ENCODE assay signal across 1 cellular context in the genomic region with DNA sequence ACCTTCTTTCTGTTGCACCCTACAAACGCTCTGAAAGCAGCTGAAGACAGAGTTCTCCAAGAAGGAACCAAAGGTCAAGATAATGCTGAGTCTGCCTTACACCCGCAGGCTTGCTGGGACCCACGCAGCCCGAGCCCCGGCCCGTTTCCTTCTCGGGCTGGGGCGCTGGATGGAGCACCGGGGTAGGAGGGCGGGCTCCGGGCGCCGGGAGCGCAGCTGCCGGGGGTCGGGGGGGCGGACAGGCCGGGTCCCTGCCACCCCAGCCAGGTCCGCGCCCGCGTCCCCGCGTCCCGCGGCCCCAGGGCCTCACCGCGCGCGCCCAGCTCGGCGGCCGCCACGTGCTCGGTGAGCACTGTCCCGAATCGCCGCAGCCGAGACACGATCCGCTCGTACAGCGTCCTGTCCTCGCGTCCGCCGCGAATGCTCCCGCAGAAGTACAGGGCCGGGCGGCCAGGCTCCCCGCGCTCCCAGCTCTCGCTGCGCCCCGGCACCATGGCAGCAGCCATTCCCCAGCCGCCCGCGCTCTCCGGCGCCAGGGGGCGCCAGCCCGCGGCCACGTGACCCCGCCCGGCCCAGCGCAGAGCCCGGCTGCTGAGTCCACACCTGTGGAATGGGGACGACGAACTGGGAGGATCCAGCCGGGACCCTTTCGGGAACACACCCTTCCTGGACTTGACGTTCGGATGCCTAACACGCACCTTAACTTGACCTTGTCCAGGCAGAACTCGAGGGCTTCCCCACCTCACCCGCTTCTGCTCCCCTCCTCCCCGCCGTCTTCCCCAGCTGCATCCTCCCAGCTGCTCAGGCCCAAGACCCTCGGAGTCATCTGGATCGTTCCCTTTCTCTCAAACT.
TF ChIP-seq lines count a peak whose summit lies in the region.

A gene with protein sequence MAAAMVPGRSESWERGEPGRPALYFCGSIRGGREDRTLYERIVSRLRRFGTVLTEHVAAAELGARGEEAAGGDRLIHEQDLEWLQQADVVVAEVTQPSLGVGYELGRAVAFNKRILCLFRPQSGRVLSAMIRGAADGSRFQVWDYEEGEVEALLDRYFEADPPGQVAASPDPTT (minus strand): TSS at position 531 of the 852 bp plus-strand sequence. CDS start 25 bp downstream, at position 506.

TF ChIP-seq in K562, 482 proteins besides CTCF, POLR2A, EP300 and RAD21 (continued from another document and continues in another):
- TF ChIP-seq NONO (IDR thresholded peaks at IDR 0.05; ENCODE audit: low read depth in 2 of 2, low read length in 1 of 2) (peak; percentile 77 to 78; a peak in 3 of 4 replicates), PYGO2 (tag; IDR thresholded peaks at IDR 0.05) (no peak), NELFE (IDR thresholded peaks at IDR 0.05; ENCODE audit: insufficient read depth, insufficient read length) (no peak), MTA1 (IDR thresholded peaks at IDR 0.05; ENCODE audit: borderline replicate concordance) (no peak), ZNF274 (IDR thresholded peaks at IDR 0.05; ENCODE audit: borderline replicate concordance, low read depth, low read length) (no peak; the same call in 1 of the 2 replicates), ZNF589 (CRISPR knock-in tag; IDR thresholded peaks at IDR 0.05; ENCODE audit: low read depth) (peak; percentile 82), ATF7 (IDR thresholded peaks at IDR 0.05) (peak; percentile 75), NFATC3 (IDR thresholded peaks at IDR 0.05) (no peak), SREBF1 (IDR thresholded peaks at IDR 0.05; ENCODE audit: borderline replicate concordance, low read depth, low read length) (0 out of 2 replicates have a peak, but pooled peaks have one; percentile 22), XRCC3 (IDR thresholded peaks at IDR 0.05) (no peak), CREB1 (IDR thresholded peaks at IDR 0.05) (peak; percentile 29; the same call in 1 of the 2 replicates), CREB1 (CRISPR knock-in tag; IDR thresholded peaks at IDR 0.05) (peak; percentile 75), HMGN3 (IDR thresholded peaks at IDR 0.05; ENCODE audit: borderline replicate concordance, extremely low read depth, insufficient read length, low read depth, low read length) (peak; percentile 63), U2AF1 (optimal IDR thresholded peaks at IDR 0.05; ENCODE audit: low read depth, low read length) (peak; percentile 99), ILF3 (IDR thresholded peaks at IDR 0.05; ENCODE audit: borderline replicate concordance) (peak; percentile 97), RCOR1 (IDR thresholded peaks at IDR 0.05; ENCODE audit: borderline replicate concordance in 1 of 2, low read depth in 2 of 2, low read length in 2 of 2) (0 out of 4 replicates have a peak, but pooled peaks of 1 of the 2 experiments have one; percentile 26), HNRNPK (IDR thresholded peaks at IDR 0.05; ENCODE audit: low read depth, low read length, poor library complexity, severe bottlenecking) (no peak), TCF3 (CRISPR knock-in tag; IDR thresholded peaks at IDR 0.05) (peak; percentile 50; the same call in 1 of the 2 replicates), CBFB (CRISPR knock-in tag; IDR thresholded peaks at IDR 0.05) (no peak; the same call in 1 of the 2 replicates), ZNF23 (CRISPR knock-in tag; IDR thresholded peaks at IDR 0.05) (no peak)
- TF ChIP-seq, protein P1, sequence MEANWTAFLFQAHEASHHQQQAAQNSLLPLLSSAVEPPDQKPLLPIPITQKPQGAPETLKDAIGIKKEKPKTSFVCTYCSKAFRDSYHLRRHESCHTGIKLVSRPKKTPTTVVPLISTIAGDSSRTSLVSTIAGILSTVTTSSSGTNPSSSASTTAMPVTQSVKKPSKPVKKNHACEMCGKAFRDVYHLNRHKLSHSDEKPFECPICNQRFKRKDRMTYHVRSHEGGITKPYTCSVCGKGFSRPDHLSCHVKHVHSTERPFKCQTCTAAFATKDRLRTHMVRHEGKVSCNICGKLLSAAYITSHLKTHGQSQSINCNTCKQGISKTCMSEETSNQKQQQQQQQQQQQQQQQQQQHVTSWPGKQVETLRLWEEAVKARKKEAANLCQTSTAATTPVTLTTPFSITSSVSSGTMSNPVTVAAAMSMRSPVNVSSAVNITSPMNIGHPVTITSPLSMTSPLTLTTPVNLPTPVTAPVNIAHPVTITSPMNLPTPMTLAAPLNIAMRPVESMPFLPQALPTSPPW (CRISPR knock-in tag; IDR thresholded peaks at IDR 0.05), result peak; percentile 62; the same call in 1 of the 2 replicates
- TF ChIP-seq, protein P2, sequence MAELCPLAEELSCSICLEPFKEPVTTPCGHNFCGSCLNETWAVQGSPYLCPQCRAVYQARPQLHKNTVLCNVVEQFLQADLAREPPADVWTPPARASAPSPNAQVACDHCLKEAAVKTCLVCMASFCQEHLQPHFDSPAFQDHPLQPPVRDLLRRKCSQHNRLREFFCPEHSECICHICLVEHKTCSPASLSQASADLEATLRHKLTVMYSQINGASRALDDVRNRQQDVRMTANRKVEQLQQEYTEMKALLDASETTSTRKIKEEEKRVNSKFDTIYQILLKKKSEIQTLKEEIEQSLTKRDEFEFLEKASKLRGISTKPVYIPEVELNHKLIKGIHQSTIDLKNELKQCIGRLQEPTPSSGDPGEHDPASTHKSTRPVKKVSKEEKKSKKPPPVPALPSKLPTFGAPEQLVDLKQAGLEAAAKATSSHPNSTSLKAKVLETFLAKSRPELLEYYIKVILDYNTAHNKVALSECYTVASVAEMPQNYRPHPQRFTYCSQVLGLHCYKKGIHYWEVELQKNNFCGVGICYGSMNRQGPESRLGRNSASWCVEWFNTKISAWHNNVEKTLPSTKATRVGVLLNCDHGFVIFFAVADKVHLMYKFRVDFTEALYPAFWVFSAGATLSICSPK (IDR thresholded peaks at IDR 0.05; ENCODE audit: borderline replicate concordance), result no peak
- TF ChIP-seq, protein P3, sequence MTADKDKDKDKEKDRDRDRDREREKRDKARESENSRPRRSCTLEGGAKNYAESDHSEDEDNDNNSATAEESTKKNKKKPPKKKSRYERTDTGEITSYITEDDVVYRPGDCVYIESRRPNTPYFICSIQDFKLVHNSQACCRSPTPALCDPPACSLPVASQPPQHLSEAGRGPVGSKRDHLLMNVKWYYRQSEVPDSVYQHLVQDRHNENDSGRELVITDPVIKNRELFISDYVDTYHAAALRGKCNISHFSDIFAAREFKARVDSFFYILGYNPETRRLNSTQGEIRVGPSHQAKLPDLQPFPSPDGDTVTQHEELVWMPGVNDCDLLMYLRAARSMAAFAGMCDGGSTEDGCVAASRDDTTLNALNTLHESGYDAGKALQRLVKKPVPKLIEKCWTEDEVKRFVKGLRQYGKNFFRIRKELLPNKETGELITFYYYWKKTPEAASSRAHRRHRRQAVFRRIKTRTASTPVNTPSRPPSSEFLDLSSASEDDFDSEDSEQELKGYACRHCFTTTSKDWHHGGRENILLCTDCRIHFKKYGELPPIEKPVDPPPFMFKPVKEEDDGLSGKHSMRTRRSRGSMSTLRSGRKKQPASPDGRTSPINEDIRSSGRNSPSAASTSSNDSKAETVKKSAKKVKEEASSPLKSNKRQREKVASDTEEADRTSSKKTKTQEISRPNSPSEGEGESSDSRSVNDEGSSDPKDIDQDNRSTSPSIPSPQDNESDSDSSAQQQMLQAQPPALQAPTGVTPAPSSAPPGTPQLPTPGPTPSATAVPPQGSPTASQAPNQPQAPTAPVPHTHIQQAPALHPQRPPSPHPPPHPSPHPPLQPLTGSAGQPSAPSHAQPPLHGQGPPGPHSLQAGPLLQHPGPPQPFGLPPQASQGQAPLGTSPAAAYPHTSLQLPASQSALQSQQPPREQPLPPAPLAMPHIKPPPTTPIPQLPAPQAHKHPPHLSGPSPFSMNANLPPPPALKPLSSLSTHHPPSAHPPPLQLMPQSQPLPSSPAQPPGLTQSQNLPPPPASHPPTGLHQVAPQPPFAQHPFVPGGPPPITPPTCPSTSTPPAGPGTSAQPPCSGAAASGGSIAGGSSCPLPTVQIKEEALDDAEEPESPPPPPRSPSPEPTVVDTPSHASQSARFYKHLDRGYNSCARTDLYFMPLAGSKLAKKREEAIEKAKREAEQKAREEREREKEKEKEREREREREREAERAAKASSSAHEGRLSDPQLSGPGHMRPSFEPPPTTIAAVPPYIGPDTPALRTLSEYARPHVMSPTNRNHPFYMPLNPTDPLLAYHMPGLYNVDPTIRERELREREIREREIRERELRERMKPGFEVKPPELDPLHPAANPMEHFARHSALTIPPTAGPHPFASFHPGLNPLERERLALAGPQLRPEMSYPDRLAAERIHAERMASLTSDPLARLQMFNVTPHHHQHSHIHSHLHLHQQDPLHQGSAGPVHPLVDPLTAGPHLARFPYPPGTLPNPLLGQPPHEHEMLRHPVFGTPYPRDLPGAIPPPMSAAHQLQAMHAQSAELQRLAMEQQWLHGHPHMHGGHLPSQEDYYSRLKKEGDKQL (CRISPR knock-in tag; IDR thresholded peaks at IDR 0.05; ENCODE audit: borderline replicate concordance), result 0 out of 2 replicates have a peak, but pooled peaks have one; percentile 78
- TF ChIP-seq, protein P4, sequence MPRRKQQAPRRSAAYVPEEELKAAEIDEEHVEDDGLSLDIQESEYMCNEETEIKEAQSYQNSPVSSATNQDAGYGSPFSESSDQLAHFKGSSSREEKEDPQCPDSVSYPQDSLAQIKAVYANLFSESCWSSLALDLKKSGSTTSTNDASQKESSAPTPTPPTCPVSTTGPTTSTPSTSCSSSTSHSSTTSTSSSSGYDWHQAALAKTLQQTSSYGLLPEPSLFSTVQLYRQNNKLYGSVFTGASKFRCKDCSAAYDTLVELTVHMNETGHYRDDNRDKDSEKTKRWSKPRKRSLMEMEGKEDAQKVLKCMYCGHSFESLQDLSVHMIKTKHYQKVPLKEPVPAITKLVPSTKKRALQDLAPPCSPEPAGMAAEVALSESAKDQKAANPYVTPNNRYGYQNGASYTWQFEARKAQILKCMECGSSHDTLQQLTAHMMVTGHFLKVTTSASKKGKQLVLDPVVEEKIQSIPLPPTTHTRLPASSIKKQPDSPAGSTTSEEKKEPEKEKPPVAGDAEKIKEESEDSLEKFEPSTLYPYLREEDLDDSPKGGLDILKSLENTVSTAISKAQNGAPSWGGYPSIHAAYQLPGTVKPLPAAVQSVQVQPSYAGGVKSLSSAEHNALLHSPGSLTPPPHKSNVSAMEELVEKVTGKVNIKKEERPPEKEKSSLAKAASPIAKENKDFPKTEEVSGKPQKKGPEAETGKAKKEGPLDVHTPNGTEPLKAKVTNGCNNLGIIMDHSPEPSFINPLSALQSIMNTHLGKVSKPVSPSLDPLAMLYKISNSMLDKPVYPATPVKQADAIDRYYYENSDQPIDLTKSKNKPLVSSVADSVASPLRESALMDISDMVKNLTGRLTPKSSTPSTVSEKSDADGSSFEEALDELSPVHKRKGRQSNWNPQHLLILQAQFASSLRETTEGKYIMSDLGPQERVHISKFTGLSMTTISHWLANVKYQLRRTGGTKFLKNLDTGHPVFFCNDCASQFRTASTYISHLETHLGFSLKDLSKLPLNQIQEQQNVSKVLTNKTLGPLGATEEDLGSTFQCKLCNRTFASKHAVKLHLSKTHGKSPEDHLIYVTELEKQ (CRISPR knock-in tag; IDR thresholded peaks at IDR 0.05), result no peak
- TF ChIP-seq, protein P5, sequence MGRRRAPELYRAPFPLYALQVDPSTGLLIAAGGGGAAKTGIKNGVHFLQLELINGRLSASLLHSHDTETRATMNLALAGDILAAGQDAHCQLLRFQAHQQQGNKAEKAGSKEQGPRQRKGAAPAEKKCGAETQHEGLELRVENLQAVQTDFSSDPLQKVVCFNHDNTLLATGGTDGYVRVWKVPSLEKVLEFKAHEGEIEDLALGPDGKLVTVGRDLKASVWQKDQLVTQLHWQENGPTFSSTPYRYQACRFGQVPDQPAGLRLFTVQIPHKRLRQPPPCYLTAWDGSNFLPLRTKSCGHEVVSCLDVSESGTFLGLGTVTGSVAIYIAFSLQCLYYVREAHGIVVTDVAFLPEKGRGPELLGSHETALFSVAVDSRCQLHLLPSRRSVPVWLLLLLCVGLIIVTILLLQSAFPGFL (CRISPR knock-in tag; IDR thresholded peaks at IDR 0.05), result peak; percentile 84; the same call in 1 of the 2 replicates
- TF ChIP-seq, protein P6, sequence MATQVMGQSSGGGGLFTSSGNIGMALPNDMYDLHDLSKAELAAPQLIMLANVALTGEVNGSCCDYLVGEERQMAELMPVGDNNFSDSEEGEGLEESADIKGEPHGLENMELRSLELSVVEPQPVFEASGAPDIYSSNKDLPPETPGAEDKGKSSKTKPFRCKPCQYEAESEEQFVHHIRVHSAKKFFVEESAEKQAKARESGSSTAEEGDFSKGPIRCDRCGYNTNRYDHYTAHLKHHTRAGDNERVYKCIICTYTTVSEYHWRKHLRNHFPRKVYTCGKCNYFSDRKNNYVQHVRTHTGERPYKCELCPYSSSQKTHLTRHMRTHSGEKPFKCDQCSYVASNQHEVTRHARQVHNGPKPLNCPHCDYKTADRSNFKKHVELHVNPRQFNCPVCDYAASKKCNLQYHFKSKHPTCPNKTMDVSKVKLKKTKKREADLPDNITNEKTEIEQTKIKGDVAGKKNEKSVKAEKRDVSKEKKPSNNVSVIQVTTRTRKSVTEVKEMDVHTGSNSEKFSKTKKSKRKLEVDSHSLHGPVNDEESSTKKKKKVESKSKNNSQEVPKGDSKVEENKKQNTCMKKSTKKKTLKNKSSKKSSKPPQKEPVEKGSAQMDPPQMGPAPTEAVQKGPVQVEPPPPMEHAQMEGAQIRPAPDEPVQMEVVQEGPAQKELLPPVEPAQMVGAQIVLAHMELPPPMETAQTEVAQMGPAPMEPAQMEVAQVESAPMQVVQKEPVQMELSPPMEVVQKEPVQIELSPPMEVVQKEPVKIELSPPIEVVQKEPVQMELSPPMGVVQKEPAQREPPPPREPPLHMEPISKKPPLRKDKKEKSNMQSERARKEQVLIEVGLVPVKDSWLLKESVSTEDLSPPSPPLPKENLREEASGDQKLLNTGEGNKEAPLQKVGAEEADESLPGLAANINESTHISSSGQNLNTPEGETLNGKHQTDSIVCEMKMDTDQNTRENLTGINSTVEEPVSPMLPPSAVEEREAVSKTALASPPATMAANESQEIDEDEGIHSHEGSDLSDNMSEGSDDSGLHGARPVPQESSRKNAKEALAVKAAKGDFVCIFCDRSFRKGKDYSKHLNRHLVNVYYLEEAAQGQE (CRISPR knock-in tag; IDR thresholded peaks at IDR 0.05; ENCODE audit: low read depth), result peak; percentile 40; the same call in 1 of the 2 replicates
- TF ChIP-seq, protein P7, sequence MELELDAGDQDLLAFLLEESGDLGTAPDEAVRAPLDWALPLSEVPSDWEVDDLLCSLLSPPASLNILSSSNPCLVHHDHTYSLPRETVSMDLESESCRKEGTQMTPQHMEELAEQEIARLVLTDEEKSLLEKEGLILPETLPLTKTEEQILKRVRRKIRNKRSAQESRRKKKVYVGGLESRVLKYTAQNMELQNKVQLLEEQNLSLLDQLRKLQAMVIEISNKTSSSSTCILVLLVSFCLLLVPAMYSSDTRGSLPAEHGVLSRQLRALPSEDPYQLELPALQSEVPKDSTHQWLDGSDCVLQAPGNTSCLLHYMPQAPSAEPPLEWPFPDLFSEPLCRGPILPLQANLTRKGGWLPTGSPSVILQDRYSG (tag; conservative IDR thresholded peaks at IDR 0.05; ENCODE audit: low read depth), result 0 out of 2 replicates have a peak, but pooled peaks have one; percentile 31
- TF ChIP-seq, protein P8, sequence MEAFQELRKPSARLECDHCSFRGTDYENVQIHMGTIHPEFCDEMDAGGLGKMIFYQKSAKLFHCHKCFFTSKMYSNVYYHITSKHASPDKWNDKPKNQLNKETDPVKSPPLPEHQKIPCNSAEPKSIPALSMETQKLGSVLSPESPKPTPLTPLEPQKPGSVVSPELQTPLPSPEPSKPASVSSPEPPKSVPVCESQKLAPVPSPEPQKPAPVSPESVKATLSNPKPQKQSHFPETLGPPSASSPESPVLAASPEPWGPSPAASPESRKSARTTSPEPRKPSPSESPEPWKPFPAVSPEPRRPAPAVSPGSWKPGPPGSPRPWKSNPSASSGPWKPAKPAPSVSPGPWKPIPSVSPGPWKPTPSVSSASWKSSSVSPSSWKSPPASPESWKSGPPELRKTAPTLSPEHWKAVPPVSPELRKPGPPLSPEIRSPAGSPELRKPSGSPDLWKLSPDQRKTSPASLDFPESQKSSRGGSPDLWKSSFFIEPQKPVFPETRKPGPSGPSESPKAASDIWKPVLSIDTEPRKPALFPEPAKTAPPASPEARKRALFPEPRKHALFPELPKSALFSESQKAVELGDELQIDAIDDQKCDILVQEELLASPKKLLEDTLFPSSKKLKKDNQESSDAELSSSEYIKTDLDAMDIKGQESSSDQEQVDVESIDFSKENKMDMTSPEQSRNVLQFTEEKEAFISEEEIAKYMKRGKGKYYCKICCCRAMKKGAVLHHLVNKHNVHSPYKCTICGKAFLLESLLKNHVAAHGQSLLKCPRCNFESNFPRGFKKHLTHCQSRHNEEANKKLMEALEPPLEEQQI (IDR thresholded peaks at IDR 0.05), result no peak
